13 cellular contexts compared by ENCODE assay signal in the genomic region with DNA sequence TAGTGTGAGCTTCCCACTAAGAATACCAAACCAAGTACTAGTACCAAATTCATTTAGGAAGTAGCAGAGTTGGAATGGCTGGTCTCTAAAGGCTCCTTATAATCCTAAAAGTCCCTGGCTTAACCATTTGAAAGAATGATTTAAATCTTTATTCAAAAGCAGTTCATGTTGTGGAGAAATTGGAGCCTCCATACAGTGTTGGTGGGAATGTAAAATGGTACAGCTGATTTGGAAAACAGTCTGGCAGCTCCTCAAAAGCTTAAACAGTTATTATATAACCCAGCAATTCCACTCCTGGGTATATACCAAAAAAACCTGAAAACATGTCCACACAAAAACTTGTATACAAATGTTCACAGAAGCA. TPM values are rescaled to one million over a fixed set of nuclear protein-coding genes. Genes with fewer than 3 reads are reported as not detected.
DNase-seq lines count a peak whose midpoint lies in the region; ATAC-seq, FAIRE-seq and TF ChIP-seq lines count a peak whose summit lies in the region.
"Had no signal": no experiment of that assay in that cellular context is flagged by ENCODE, and none has a peak within 500 bp of the region (broad histone marks: within the 10 kb centered on the region; RNA-seq: fewer than 3 reads in every experiment).

No MANE protein-coding gene starts in this region.

- no peak for FAIRE-seq in kidney (lab: Jason Lieb, UNC)
- FAIRE-seq: G401.6, islet of Langerhans had no signal

- no peaks in the 10 kb centered on the region for H3K27me3 Mint-ChIP-seq in activated T-cell treated with anti-CD3 and anti-CD28 coated beads, Interleukin-2, amount 50 U/mL, for 4 hours (ENCODE audit: low read depth)
- no peaks in the 10 kb centered on the region for H3K27me3 Mint-ChIP-seq in activated naive CD8-positive, alpha-beta T cell treated with anti-CD3 and anti-CD28 coated beads, Interleukin-2, amount 50 U/mL, for 24 hours

- H3K27ac ChIP-seq in kidney (ENCODE audit: low read depth in 2 of 2, low read length in 2 of 2): peak overlapping the region; percentile 12 to 78
- peak overlapping the region in 11 of 59 donors; percentile 0 to 49 (median 21) for H3K27ac ChIP-seq in dorsolateral prefrontal cortex
- H3K27ac ChIP-seq: SJSA1 had no signal

- no peaks in the 10 kb centered on the region for H3K9me3 Mint-ChIP-seq in activated T-cell treated with anti-CD3 and anti-CD28 coated beads, Interleukin-2, amount 50 U/mL, for 4 hours
- no peaks in the 10 kb centered on the region for H3K9me3 Mint-ChIP-seq in activated naive CD8-positive, alpha-beta T cell treated with anti-CD3 and anti-CD28 coated beads, Interleukin-2, amount 50 U/mL, for 24 hours
- H3K9me3 Mint-ChIP-seq in stimulated activated effector memory CD8-positive, alpha-beta T cell treated with anti-CD3 and anti-CD28 coated beads, Interleukin-12 subunit alpha, Interleukin-12 subunit beta, amount 100 ng/mL, for 72 hours: no peaks in the 10 kb centered on the region

- peaks cover 29% of the 10 kb centered on the region for H3K36me3 Mint-ChIP-seq in activated T-cell treated with anti-CD3 and anti-CD28 coated beads, Interleukin-2, amount 50 U/mL, for 4 hours (ENCODE audit: insufficient read depth)
- peaks cover 41% of the 10 kb centered on the region for H3K36me3 Mint-ChIP-seq in activated naive CD8-positive, alpha-beta T cell treated with anti-CD3 and anti-CD28 coated beads, Interleukin-2, amount 50 U/mL, for 24 hours (ENCODE audit: low read depth)
- peaks cover 88% of the 10 kb centered on the region for H3K36me3 Mint-ChIP-seq in stimulated activated effector memory CD8-positive, alpha-beta T cell treated with anti-CD3 and anti-CD28 coated beads, Interleukin-12 subunit alpha, Interleukin-12 subunit beta, amount 100 ng/mL, for 72 hours

- intact Hi-C loops in kidney (cut with DNase I) (no loop called here), dorsolateral prefrontal cortex (cut with DNase I) (no loop called here)

- H3K4me1 Mint-ChIP-seq in activated T-cell treated with anti-CD3 and anti-CD28 coated beads, Interleukin-2, amount 50 U/mL, for 4 hours (ENCODE audit: low read depth): peaks cover 53% of the 10 kb centered on the region
- H3K4me1 Mint-ChIP-seq in activated naive CD8-positive, alpha-beta T cell treated with anti-CD3 and anti-CD28 coated beads, Interleukin-2, amount 50 U/mL, for 24 hours: peaks cover 45% of the 10 kb centered on the region
- peaks cover 40% of the 10 kb centered on the region for H3K4me1 Mint-ChIP-seq in stimulated activated effector memory CD8-positive, alpha-beta T cell treated with anti-CD3 and anti-CD28 coated beads, Interleukin-12 subunit alpha, Interleukin-12 subunit beta, amount 100 ng/mL, for 72 hours

- peaks cover 0 to 3% of the 10 kb centered on the region in 2 donors for H3K4me1 ChIP-seq in kidney (ENCODE audit: control insufficient read depth in 1 of 2, insufficient read depth in 1 of 2, low read depth in 1 of 2, low read length in 2 of 2)

- H3K9ac ChIP-seq in kidney (ENCODE audit: low read length in 2 of 2): no peak overlapping the region

- H3K4me3 ChIP-seq in kidney (ENCODE audit: low read length in 2 of 2) (peak overlapping the region; percentile 51 to 88), dorsolateral prefrontal cortex (peak overlapping the region in 2 of 59 donors; percentile 10 to 23)
- H3K4me3 ChIP-seq: SJSA1 had no signal

- ATAC-seq in activated T-cell treated with anti-CD3 and anti-CD28 coated beads, Interleukin-2, amount 50 U/mL, for 4 hours: no peak
- ATAC-seq in activated naive CD8-positive, alpha-beta T cell treated with anti-CD3 and anti-CD28 coated beads, Interleukin-2, amount 50 U/mL, for 24 hours: no peak
- ATAC-seq in stimulated activated effector memory CD8-positive, alpha-beta T cell treated with anti-CD3 and anti-CD28 coated beads, Interleukin-12 subunit alpha, Interleukin-12 subunit beta, amount 100 ng/mL, for 72 hours: no peak
- no peak for ATAC-seq in HG03565 (IDR thresholded peaks at IDR 0.05; ENCODE audit: unreplicated experiment)

- no peak for TF ChIP-seq CTCF in kidney (IDR thresholded peaks at IDR 0.05; ENCODE audit: borderline replicate concordance, extremely low read depth, insufficient read depth)
- no peak for TF ChIP-seq CTCF in dorsolateral prefrontal cortex (IDR thresholded peaks at IDR 0.05 in 54 of 56, conservative IDR thresholded peaks at IDR 0.05 in 2 of 56; ENCODE audit: low read depth in 1 of 56, partially characterized antibody in 56 of 56)

- H3K27ac Mint-ChIP-seq in activated naive CD8-positive, alpha-beta T cell treated with anti-CD3 and anti-CD28 coated beads, Interleukin-2, amount 50 U/mL, for 24 hours: no peak overlapping the region
- peak overlapping the region; percentile 79 for H3K27ac Mint-ChIP-seq in stimulated activated effector memory CD8-positive, alpha-beta T cell treated with anti-CD3 and anti-CD28 coated beads, Interleukin-12 subunit alpha, Interleukin-12 subunit beta, amount 100 ng/mL, for 72 hours

- H3K36me3 ChIP-seq in kidney (ENCODE audit: control insufficient read depth in 1 of 2, insufficient read depth in 2 of 2, low read length in 2 of 2): peaks cover 23 to 36% of the 10 kb centered on the region in 2 donors

- H3K27me3 ChIP-seq in dorsolateral prefrontal cortex: peaks cover 0 to 9% (median 0%) of the 10 kb centered on the region in 45 donors
- H3K27me3 ChIP-seq: SJSA1 had no signal

- H3K9me3 ChIP-seq in kidney (ENCODE audit: control insufficient read depth in 1 of 2, low read length in 2 of 2): no peaks in the 10 kb centered on the region
- H3K9me3 ChIP-seq: SJSA1 had no signal

- DNase-seq in activated T-cell treated with anti-CD3 and anti-CD28 coated beads, Interleukin-2, amount 50 U/mL, for 4 hours: no peak
- DNase-seq in activated T-cell treated with anti-CD3 and anti-CD28 coated beads, Interleukin-2, amount 50 U/mL, for 1 hour: no peak
- DNase-seq in activated naive CD8-positive, alpha-beta T cell treated with anti-CD3 and anti-CD28 coated beads, Interleukin-2, amount 50 U/mL, for 24 hours: no peak
- DNase-seq in kidney: no peak
- DNase-seq in stimulated activated effector memory CD8-positive, alpha-beta T cell treated with anti-CD3 and anti-CD28 coated beads, Interleukin-12 subunit alpha, Interleukin-12 subunit beta, amount 100 ng/mL, for 72 hours (ENCODE audit: low spot score in 2 of 2): no peak
- no peak for DNase-seq in dorsolateral prefrontal cortex
- no peak for DNase-seq in stimulated activated CD4-positive, alpha-beta T cell treated with anti-CD3 and anti-CD28 coated beads, Interleukin-12 subunit alpha, Interleukin-12 subunit beta, amount 100 ng/mL, for 4 hours
- DNase-seq: effector CD4-positive, alpha-beta T cell; NCI-H345 had no signal

- H3K4me3 Mint-ChIP-seq in activated T-cell treated with anti-CD3 and anti-CD28 coated beads, Interleukin-2, amount 50 U/mL, for 4 hours: peak overlapping the region; percentile 42
- H3K4me3 Mint-ChIP-seq in activated naive CD8-positive, alpha-beta T cell treated with anti-CD3 and anti-CD28 coated beads, Interleukin-2, amount 50 U/mL, for 24 hours: peak overlapping the region; percentile 12
- H3K4me3 Mint-ChIP-seq in stimulated activated effector memory CD8-positive, alpha-beta T cell treated with anti-CD3 and anti-CD28 coated beads, Interleukin-12 subunit alpha, Interleukin-12 subunit beta, amount 100 ng/mL, for 72 hours: peak overlapping the region; percentile 81

RNA-seq across cellular contexts. Expression of a gene that starts 2.9 kb away (rescaled TPM):
- total RNA-seq in activated T-cell treated with anti-CD3 and anti-CD28 coated beads, Interleukin-2, amount 50 U/mL, for 4 hours: 10 to 100 TPM; 14.5 to 45.5 (median 38.4) TPM
- total RNA-seq in kidney: 57.2 TPM
- 308 TPM for polyA plus RNA-seq in kidney (ENCODE audit: insufficient read depth, low read depth, low replicate concordance)
- 10 to 100 TPM in 112 of 120 experiments, 1 to 10 TPM in 8; 6.8 to 76.7 (median 17.3) TPM for total RNA-seq in dorsolateral prefrontal cortex

RNA-seq across cellular contexts. Expression of a gene that starts 21.7 kb away (rescaled TPM):
- 10 to 100 TPM; 17.4 to 30.6 (median 30.0) TPM for total RNA-seq in activated T-cell treated with anti-CD3 and anti-CD28 coated beads, Interleukin-2, amount 50 U/mL, for 4 hours
- 7.8 TPM for total RNA-seq in kidney
- polyA plus RNA-seq in kidney (ENCODE audit: insufficient read depth, low read depth, low replicate concordance): 1.9 TPM
- 10 to 100 TPM in 113 of 120 experiments, 1 to 10 TPM in 7; 8.9 to 18.7 (median 12.9) TPM for total RNA-seq in dorsolateral prefrontal cortex

Comparison
In these comparisons a context has a peak if more than half of its experiments do, and no peak if none do; other contexts are left out.
1. H3K4me3 Mint-ChIP-seq: peak in every context shown above with its lines; median percentile 81 in stimulated activated effector memory CD8-positive, alpha-beta T cell treated with anti-CD3 and anti-CD28 coated beads, Interleukin-12 subunit alpha, Interleukin-12 subunit beta, amount 100 ng/mL, for 72 hours; 42 in activated T-cell treated with anti-CD3 and anti-CD28 coated beads, Interleukin-2, amount 50 U/mL, for 4 hours; 12 in activated naive CD8-positive, alpha-beta T cell treated with anti-CD3 and anti-CD28 coated beads, Interleukin-2, amount 50 U/mL, for 24 hours.